Comparison of ENCODE assay signal across 1 cellular context in the genomic region with DNA sequence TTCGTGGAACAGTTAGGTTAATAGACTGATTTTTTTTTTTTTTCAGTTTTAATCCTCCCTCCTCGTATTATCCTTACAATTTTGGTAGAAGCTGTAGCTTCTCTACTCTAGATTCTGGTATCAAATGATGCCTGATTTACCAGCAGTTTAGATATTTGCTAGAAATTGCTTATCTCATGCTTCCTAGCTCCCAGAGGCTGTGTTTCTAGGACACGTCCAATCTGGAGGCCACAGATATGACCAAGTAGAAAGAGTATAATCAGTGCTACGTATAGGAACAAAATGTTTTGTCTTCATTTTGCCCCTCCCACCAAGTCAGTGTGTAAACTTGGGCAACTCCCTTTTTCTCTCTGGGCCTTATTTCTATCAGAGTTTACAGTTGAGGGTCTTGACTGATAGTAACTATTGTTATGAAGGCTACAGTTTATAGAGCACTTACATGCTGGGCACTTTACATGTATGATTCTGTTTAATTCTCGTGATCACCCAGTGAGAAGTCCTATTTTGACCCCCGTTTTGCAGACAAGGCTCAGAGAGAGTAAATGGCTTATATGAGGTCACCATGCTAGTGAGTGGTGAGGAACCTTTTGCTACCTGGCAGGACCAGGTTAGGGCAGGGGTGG.
A peak's percentile ranks its signal among the peaks of the same experiment; 100 is the strongest.
TF ChIP-seq lines count a peak whose summit lies in the region.

No MANE protein-coding gene starts in this region.

TF ChIP-seq in K562, 482 proteins besides CTCF, POLR2A, EP300 and RAD21 (continued from another document and continues in another):
- TF ChIP-seq RFX1 (IDR thresholded peaks at IDR 0.05): peak; percentile 76
- no peak for TF ChIP-seq ZNF586 (CRISPR knock-in tag; conservative IDR thresholded peaks at IDR 0.05)
- TF ChIP-seq DMBX1 (CRISPR knock-in tag; IDR thresholded peaks at IDR 0.05; ENCODE audit: borderline replicate concordance): 0 out of 2 replicates have a peak, but pooled peaks have one; percentile 60
- TF ChIP-seq PCBP2 (IDR thresholded peaks at IDR 0.05; ENCODE audit: low read depth, low read length, poor library complexity, severe bottlenecking): no peak
- TF ChIP-seq ZNF449 (CRISPR knock-in tag; IDR thresholded peaks at IDR 0.05): no peak
- no peak for TF ChIP-seq ETV1 (tag; conservative IDR thresholded peaks at IDR 0.05; ENCODE audit: low read depth)
- TF ChIP-seq SLC30A9 (CRISPR knock-in tag; IDR thresholded peaks at IDR 0.05): no peak
- TF ChIP-seq ZNF778 (CRISPR knock-in tag; IDR thresholded peaks at IDR 0.05): no peak
- TF ChIP-seq IRF1 (CRISPR knock-in tag; IDR thresholded peaks at IDR 0.05; ENCODE audit: borderline replicate concordance): no peak
- no peak for TF ChIP-seq FOXP4 (CRISPR knock-in tag; IDR thresholded peaks at IDR 0.05; ENCODE audit: borderline replicate concordance)
- TF ChIP-seq ZBTB12 (CRISPR knock-in tag; IDR thresholded peaks at IDR 0.05): no peak
- TF ChIP-seq ZNF133 (CRISPR knock-in tag; IDR thresholded peaks at IDR 0.05): no peak
- TF ChIP-seq, protein P1, sequence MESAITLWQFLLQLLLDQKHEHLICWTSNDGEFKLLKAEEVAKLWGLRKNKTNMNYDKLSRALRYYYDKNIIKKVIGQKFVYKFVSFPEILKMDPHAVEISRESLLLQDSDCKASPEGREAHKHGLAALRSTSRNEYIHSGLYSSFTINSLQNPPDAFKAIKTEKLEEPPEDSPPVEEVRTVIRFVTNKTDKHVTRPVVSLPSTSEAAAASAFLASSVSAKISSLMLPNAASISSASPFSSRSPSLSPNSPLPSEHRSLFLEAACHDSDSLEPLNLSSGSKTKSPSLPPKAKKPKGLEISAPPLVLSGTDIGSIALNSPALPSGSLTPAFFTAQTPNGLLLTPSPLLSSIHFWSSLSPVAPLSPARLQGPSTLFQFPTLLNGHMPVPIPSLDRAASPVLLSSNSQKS (CRISPR knock-in tag; IDR thresholded peaks at IDR 0.05): no peak
- no peak for TF ChIP-seq SRSF7 (optimal IDR thresholded peaks at IDR 0.05; ENCODE audit: low read depth, low read length)
- no peak for TF ChIP-seq PURB (CRISPR knock-in tag; IDR thresholded peaks at IDR 0.05; ENCODE audit: low read depth)
- TF ChIP-seq, protein P2, sequence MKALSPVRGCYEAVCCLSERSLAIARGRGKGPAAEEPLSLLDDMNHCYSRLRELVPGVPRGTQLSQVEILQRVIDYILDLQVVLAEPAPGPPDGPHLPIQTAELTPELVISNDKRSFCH (CRISPR knock-in tag; IDR thresholded peaks at IDR 0.05): no peak
- TF ChIP-seq, protein P2 (tag; IDR thresholded peaks at IDR 0.05): no peak
- TF ChIP-seq, protein P3, sequence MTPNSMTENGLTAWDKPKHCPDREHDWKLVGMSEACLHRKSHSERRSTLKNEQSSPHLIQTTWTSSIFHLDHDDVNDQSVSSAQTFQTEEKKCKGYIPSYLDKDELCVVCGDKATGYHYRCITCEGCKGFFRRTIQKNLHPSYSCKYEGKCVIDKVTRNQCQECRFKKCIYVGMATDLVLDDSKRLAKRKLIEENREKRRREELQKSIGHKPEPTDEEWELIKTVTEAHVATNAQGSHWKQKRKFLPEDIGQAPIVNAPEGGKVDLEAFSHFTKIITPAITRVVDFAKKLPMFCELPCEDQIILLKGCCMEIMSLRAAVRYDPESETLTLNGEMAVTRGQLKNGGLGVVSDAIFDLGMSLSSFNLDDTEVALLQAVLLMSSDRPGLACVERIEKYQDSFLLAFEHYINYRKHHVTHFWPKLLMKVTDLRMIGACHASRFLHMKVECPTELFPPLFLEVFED (CRISPR knock-in tag; conservative IDR thresholded peaks at IDR 0.05): no peak
- TF ChIP-seq SIN3B (IDR thresholded peaks at IDR 0.05; ENCODE audit: low read depth): no peak
- TF ChIP-seq PRMT5 (CRISPR knock-in tag; IDR thresholded peaks at IDR 0.05): no peak
- TF ChIP-seq TGIF2 (CRISPR knock-in tag; IDR thresholded peaks at IDR 0.05): no peak; the same call in 1 of the 2 replicates
- no peak for TF ChIP-seq ZZZ3 (IDR thresholded peaks at IDR 0.05)
- no peak for TF ChIP-seq DIDO1 (tag; IDR thresholded peaks at IDR 0.05; ENCODE audit: low read depth)
- no peak for TF ChIP-seq MCM5 (IDR thresholded peaks at IDR 0.05; ENCODE audit: low read depth)
- no peak for TF ChIP-seq CHCHD3 (CRISPR knock-in tag; IDR thresholded peaks at IDR 0.05)
- TF ChIP-seq GATAD2A (IDR thresholded peaks at IDR 0.05): no peak
- TF ChIP-seq GABPB1 (CRISPR knock-in tag; IDR thresholded peaks at IDR 0.05): 0 out of 2 replicates have a peak, but pooled peaks have one; percentile 35
- TF ChIP-seq TEAD2 (tag; IDR thresholded peaks at IDR 0.05): no peak
- TF ChIP-seq NFATC3 (IDR thresholded peaks at IDR 0.05): no peak
- TF ChIP-seq SUPT5H (IDR thresholded peaks at IDR 0.05): no peak
- no peak for TF ChIP-seq ZNF146 (CRISPR knock-in tag; IDR thresholded peaks at IDR 0.05; ENCODE audit: unreplicated experiment)
- TF ChIP-seq, protein P4, sequence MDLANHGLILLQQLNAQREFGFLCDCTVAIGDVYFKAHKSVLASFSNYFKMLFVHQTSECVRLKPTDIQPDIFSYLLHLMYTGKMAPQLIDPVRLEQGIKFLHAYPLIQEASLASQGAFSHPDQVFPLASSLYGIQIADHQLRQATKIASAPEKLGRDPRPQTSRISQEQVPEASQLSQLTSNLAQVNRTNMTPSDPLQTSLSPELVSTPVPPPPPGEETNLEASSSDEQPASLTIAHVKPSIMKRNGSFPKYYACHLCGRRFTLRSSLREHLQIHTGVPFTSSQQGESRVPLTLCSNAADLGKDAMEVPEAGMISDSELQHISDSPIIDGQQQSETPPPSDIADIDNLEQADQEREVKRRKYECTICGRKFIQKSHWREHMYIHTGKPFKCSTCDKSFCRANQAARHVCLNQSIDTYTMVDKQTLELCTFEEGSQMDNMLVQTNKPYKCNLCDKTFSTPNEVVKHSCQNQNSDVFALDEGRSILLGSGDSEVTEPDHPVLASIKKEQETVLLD (IDR thresholded peaks at IDR 0.05): no peak
- TF ChIP-seq PHF20 (IDR thresholded peaks at IDR 0.05; ENCODE audit: partially characterized antibody): no peak
- no peak for TF ChIP-seq HNRNPH1 (optimal IDR thresholded peaks at IDR 0.05; ENCODE audit: low read depth, low read length)
- TF ChIP-seq BRD4 (IDR thresholded peaks at IDR 0.05): no peak
- TF ChIP-seq POLR2H (tag; IDR thresholded peaks at IDR 0.05; ENCODE audit: low read depth): no peak
- no peak for TF ChIP-seq ZNF232 (CRISPR knock-in tag; IDR thresholded peaks at IDR 0.05)
- TF ChIP-seq E2F4 (CRISPR knock-in tag; IDR thresholded peaks at IDR 0.05; ENCODE audit: low read depth): no peak
- no peak for TF ChIP-seq CREB3 (tag; conservative IDR thresholded peaks at IDR 0.05; ENCODE audit: low read depth)
- no peak for TF ChIP-seq ZNF785 (CRISPR knock-in tag; IDR thresholded peaks at IDR 0.05)
- TF ChIP-seq, protein P5, sequence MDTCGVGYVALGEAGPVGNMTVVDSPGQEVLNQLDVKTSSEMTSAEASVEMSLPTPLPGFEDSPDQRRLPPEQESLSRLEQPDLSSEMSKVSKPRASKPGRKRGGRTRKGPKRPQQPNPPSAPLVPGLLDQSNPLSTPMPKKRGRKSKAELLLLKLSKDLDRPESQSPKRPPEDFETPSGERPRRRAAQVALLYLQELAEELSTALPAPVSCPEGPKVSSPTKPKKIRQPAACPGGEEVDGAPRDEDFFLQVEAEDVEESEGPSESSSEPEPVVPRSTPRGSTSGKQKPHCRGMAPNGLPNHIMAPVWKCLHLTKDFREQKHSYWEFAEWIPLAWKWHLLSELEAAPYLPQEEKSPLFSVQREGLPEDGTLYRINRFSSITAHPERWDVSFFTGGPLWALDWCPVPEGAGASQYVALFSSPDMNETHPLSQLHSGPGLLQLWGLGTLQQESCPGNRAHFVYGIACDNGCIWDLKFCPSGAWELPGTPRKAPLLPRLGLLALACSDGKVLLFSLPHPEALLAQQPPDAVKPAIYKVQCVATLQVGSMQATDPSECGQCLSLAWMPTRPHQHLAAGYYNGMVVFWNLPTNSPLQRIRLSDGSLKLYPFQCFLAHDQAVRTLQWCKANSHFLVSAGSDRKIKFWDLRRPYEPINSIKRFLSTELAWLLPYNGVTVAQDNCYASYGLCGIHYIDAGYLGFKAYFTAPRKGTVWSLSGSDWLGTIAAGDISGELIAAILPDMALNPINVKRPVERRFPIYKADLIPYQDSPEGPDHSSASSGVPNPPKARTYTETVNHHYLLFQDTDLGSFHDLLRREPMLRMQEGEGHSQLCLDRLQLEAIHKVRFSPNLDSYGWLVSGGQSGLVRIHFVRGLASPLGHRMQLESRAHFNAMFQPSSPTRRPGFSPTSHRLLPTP (IDR thresholded peaks at IDR 0.05; ENCODE audit: borderline replicate concordance, extremely low read depth, insufficient read length): no peak
- peak; percentile 95 for TF ChIP-seq DPF2 (IDR thresholded peaks at IDR 0.05)
- TF ChIP-seq CC2D1A (IDR thresholded peaks at IDR 0.05): peak; percentile 52; the same call in 1 of the 2 replicates
- no peak for TF ChIP-seq FIP1L1 (IDR thresholded peaks at IDR 0.05; ENCODE audit: low read depth, low read length, poor library complexity, severe bottlenecking)
- TF ChIP-seq ZNF77 (CRISPR knock-in tag; IDR thresholded peaks at IDR 0.05): no peak
- TF ChIP-seq ZNF561 (CRISPR knock-in tag; conservative IDR thresholded peaks at IDR 0.05): no peak
- TF ChIP-seq ESRRB (CRISPR knock-in tag; IDR thresholded peaks at IDR 0.05; ENCODE audit: borderline replicate concordance): no peak
- TF ChIP-seq NR2C2 (CRISPR knock-in tag; IDR thresholded peaks at IDR 0.05): no peak
- no peak for TF ChIP-seq NR2C2 (tag; IDR thresholded peaks at IDR 0.05)
- no peak for TF ChIP-seq ERF (CRISPR knock-in tag; IDR thresholded peaks at IDR 0.05)
- TF ChIP-seq ZNF197 (CRISPR knock-in tag; IDR thresholded peaks at IDR 0.05; ENCODE audit: low read depth): peak; percentile 70; the same call in 1 of the 2 replicates
- TF ChIP-seq STAT5A (IDR thresholded peaks at IDR 0.05; ENCODE audit: borderline replicate concordance, low read length): peak; percentile 90
- no peak for TF ChIP-seq ZNF668 (CRISPR knock-in tag; IDR thresholded peaks at IDR 0.05)
- 0 out of 2 replicates have a peak, but pooled peaks have one; percentile 77 for TF ChIP-seq ZKSCAN8 (CRISPR knock-in tag; IDR thresholded peaks at IDR 0.05)
- no peak for TF ChIP-seq HLTF (IDR thresholded peaks at IDR 0.05)
- no peak for TF ChIP-seq SP2 (IDR thresholded peaks at IDR 0.05; ENCODE audit: extremely low read depth, low read depth, low read length, poor library complexity, severe bottlenecking)
